Comparison of ENCODE assay signal across 19 cellular contexts in genomic region chr6:167835260-167835659, GRCh38. TPM values are rescaled to one million over a fixed set of nuclear protein-coding genes. Genes with fewer than 3 reads are reported as not detected.
A peak's percentile ranks its signal among the peaks of the same experiment; 100 is the strongest.
DNase-seq lines count a peak whose midpoint lies in the region; ATAC-seq, FAIRE-seq and TF ChIP-seq lines count a peak whose summit lies in the region.
"Had no signal": no experiment of that assay in that cellular context is flagged by ENCODE, and none has a peak within 500 bp of the region (broad histone marks: within the 10 kb centered on the region; RNA-seq: fewer than 3 reads in every experiment).

No MANE protein-coding gene starts in this region.

- peaks cover 25% of the 10 kb centered on the region for H3K4me1 Mint-ChIP-seq in activated CD8-positive, alpha-beta T cell treated with anti-CD3 and anti-CD28 coated beads for 36 hours (ENCODE audit: low read depth)
- H3K4me1 Mint-ChIP-seq in activated CD8-positive, alpha-beta T cell treated with anti-CD3 and anti-CD28 coated beads, Interleukin-2, amount 10 ng/mL, durations not matched to agents 7 days and 5 days (ENCODE audit: low read depth) = peaks cover 28% of the 10 kb centered on the region
- H3K4me1 Mint-ChIP-seq in stimulated activated effector memory CD8-positive, alpha-beta T cell treated with anti-CD3 and anti-CD28 coated beads, Interleukin-12 subunit alpha, Interleukin-12 subunit beta, amount 100 ng/mL, for 72 hours = peaks cover 21% of the 10 kb centered on the region

- H3K4me3 ChIP-seq in K562 (no peak overlapping the region), gastroesophageal sphincter (no peak overlapping the region)
- H3K4me3 ChIP-seq: BLaER1, GM23338 had no signal

- peaks cover 6% of the 10 kb centered on the region; the same call in 2 of the 3 replicates for H3K36me3 ChIP-seq in K562 (ENCODE audit: control insufficient read depth, insufficient read depth, low read length)
- no peaks in the 10 kb centered on the region for H3K36me3 ChIP-seq in gastroesophageal sphincter
- H3K36me3 ChIP-seq: BLaER1 had no signal

- peaks cover 13 to 69% of the 10 kb centered on the region in 2 experiments for H3K4me1 ChIP-seq in K562 (replicated peaks in 1 of 2; ENCODE audit: control insufficient read depth in 2 of 2, insufficient read depth in 2 of 2, low read length in 2 of 2)
- peaks cover 0 to 32% (median 6%) of the 10 kb centered on the region in 3 donors for H3K4me1 ChIP-seq in gastroesophageal sphincter

- peaks cover 10% of the 10 kb centered on the region for H4K20me1 ChIP-seq in K562 (replicated peaks; ENCODE audit: control insufficient read depth, insufficient read depth, low read length)

- peak overlapping the region; percentile 88 for H3K27ac ChIP-seq in VCaP
- H3K27ac ChIP-seq in K562 (ENCODE audit: extremely low read depth, low read depth, low read length) = no peak overlapping the region
- H3K27ac ChIP-seq in gastroesophageal sphincter = no peak overlapping the region
- H3K27ac ChIP-seq: 22Rv1, BLaER1 had no signal

- H3K4me3 Mint-ChIP-seq in activated CD8-positive, alpha-beta T cell treated with anti-CD3 and anti-CD28 coated beads for 36 hours = no peak overlapping the region
- H3K4me3 Mint-ChIP-seq in activated CD8-positive, alpha-beta T cell treated with anti-CD3 and anti-CD28 coated beads, Interleukin-2, amount 10 ng/mL, durations not matched to agents 7 days and 5 days = no peak overlapping the region
- no peak overlapping the region for H3K4me3 Mint-ChIP-seq in stimulated activated effector memory CD8-positive, alpha-beta T cell treated with anti-CD3 and anti-CD28 coated beads, Interleukin-12 subunit alpha, Interleukin-12 subunit beta, amount 100 ng/mL, for 72 hours
- H3K4me3 Mint-ChIP-seq: CD14-positive monocyte; CD8-positive, alpha-beta T cell; GM23338; IgD-negative memory B cell had no signal

- WGBS in K562 (ENCODE audit: insufficient coverage, low coverage, missing lambda C conversion rate) = 45% methylated on average over 3 of the region's 3 CpGs
- 75 to 89% methylated on average over 3 of the region's 3 CpGs for whole genome bisulfite sequencing in gastroesophageal sphincter (ENCODE audit: low coverage in 1 of 2), 2 donors

- in situ Hi-C loops in K562 (cut with MboI) = no loop called here

- H3K9me3 ChIP-seq in K562 (replicated peaks; ENCODE audit: control insufficient read depth, insufficient read depth, low read depth, low read length) (no peaks in the 10 kb centered on the region), gastroesophageal sphincter (no peaks in the 10 kb centered on the region)
- H3K9me3 ChIP-seq: BLaER1 had no signal

- no peaks in the 10 kb centered on the region for H3K9me3 Mint-ChIP-seq in activated CD8-positive, alpha-beta T cell treated with anti-CD3 and anti-CD28 coated beads for 36 hours
- H3K9me3 Mint-ChIP-seq in activated CD8-positive, alpha-beta T cell treated with anti-CD3 and anti-CD28 coated beads, Interleukin-2, amount 10 ng/mL, durations not matched to agents 7 days and 5 days (ENCODE audit: insufficient read depth) = no peaks in the 10 kb centered on the region
- no peaks in the 10 kb centered on the region for H3K9me3 Mint-ChIP-seq in stimulated activated effector memory CD8-positive, alpha-beta T cell treated with anti-CD3 and anti-CD28 coated beads, Interleukin-12 subunit alpha, Interleukin-12 subunit beta, amount 100 ng/mL, for 72 hours
- H3K9me3 Mint-ChIP-seq: CD8-positive, alpha-beta T cell; GM23338; IgD-negative memory B cell had no signal

- ATAC-seq in activated CD8-positive, alpha-beta T cell treated with anti-CD3 and anti-CD28 coated beads for 36 hours = peak; percentile 24
- ATAC-seq in activated CD8-positive, alpha-beta T cell treated with anti-CD3 and anti-CD28 coated beads, Interleukin-2, amount 10 ng/mL, durations not matched to agents 7 days and 5 days = no peak
- ATAC-seq in K562 (no peak), gastroesophageal sphincter (no peak)
- ATAC-seq in stimulated activated effector memory CD8-positive, alpha-beta T cell treated with anti-CD3 and anti-CD28 coated beads, Interleukin-12 subunit alpha, Interleukin-12 subunit beta, amount 100 ng/mL, for 72 hours = peak; percentile 56
- ATAC-seq: CD8-positive, alpha-beta T cell; GM23338; HepG2 had no signal

- no peak overlapping the region for H2AFZ ChIP-seq in K562 (ENCODE audit: low read depth, low read length)
- H2AFZ ChIP-seq: GM23338 had no signal

- peaks cover 31% of the 10 kb centered on the region for H3K27me3 Mint-ChIP-seq in activated CD8-positive, alpha-beta T cell treated with anti-CD3 and anti-CD28 coated beads for 36 hours
- H3K27me3 Mint-ChIP-seq in activated CD8-positive, alpha-beta T cell treated with anti-CD3 and anti-CD28 coated beads, Interleukin-2, amount 10 ng/mL, durations not matched to agents 7 days and 5 days (ENCODE audit: low read depth) = peaks cover 25% of the 10 kb centered on the region

- POLR2A ChIA-PET in activated CD8-positive, alpha-beta T cell treated with anti-CD3 and anti-CD28 coated beads for 36 hours (lab: Charles Lee) = no interaction called here
- POLR2A ChIA-PET in activated CD8-positive, alpha-beta T cell treated with anti-CD3 and anti-CD28 coated beads, Interleukin-2, amount 10 ng/mL, durations not matched to agents 7 days and 5 days (lab: Charles Lee) = no interaction called here
- POLR2A ChIA-PET in K562 (lab: Yijun Ruan, JAX) = interaction anchor here (0.6 to 3.9 kb wide), 6 partner anchors 9 to 329 kb away, joined by 3 to 25 read pairs (median 3); no protein-coding TSS in a partner anchor

- TF ChIP-seq EP300 in K562 (IDR thresholded peaks at IDR 0.05; ENCODE audit: low read length) (no peak), gastroesophageal sphincter (IDR thresholded peaks at IDR 0.05) (no peak)

- no peak overlapping the region for H3K9ac ChIP-seq in K562 (ENCODE audit: insufficient read depth in 1 of 2, low read depth in 2 of 2, low read length in 2 of 2)
- H3K9ac ChIP-seq: BLaER1 had no signal

- H3K27me3 ChIP-seq in K562 (ENCODE audit: control insufficient read depth in 2 of 2, insufficient read depth in 2 of 2, low read length in 2 of 2) = no peaks in the 10 kb centered on the region
- no peaks in the 10 kb centered on the region for H3K27me3 ChIP-seq in gastroesophageal sphincter
- H3K27me3 ChIP-seq: BLaER1 had no signal

- no peak overlapping the region for H3K4me2 ChIP-seq in K562 (ENCODE audit: insufficient read depth, low read length)
- H3K4me2 ChIP-seq: BLaER1, GM23338 had no signal

- no peak for TF ChIP-seq CTCF in activated CD8-positive, alpha-beta T cell treated with anti-CD3 and anti-CD28 coated beads for 36 hours (IDR thresholded peaks at IDR 0.05)
- TF ChIP-seq CTCF in VCaP (conservative IDR thresholded peaks at IDR 0.05) (no peak), K562 (IDR thresholded peaks at IDR 0.05 in 2 of 3, conservative IDR thresholded peaks at IDR 0.05 in 1 of 3; ENCODE audit: insufficient read depth in 2 of 3, low read depth in 1 of 3, low read length in 3 of 3) (no peak), gastroesophageal sphincter (IDR thresholded peaks at IDR 0.05) (no peak)

- no peak for TF ChIP-seq RAD21 in K562 (CRISPR knock-in tag; conservative IDR thresholded peaks at IDR 0.05 in 1 of 2, IDR thresholded peaks at IDR 0.05 in 1 of 2)

- TF ChIP-seq POLR2A in K562 (conservative IDR thresholded peaks at IDR 0.05) = no peak
- no peak for TF ChIP-seq POLR2A in gastroesophageal sphincter (IDR thresholded peaks at IDR 0.05)

- CTCF ChIA-PET in activated CD8-positive, alpha-beta T cell treated with anti-CD3 and anti-CD28 coated beads for 36 hours (lab: Charles Lee) = no interaction called here
- CTCF ChIA-PET in activated CD8-positive, alpha-beta T cell treated with anti-CD3 and anti-CD28 coated beads, Interleukin-2, amount 10 ng/mL, durations not matched to agents 7 days and 5 days (lab: Charles Lee) = interaction anchor here (1.6 kb wide), 1 partner anchor 133 kb away, joined by 4 read pairs; no protein-coding TSS in a partner anchor
- CTCF ChIA-PET in K562 (lab: Yijun Ruan, JAX; ENCODE audit: low intra/inter-chr PET ratio) = no interaction called here

- H3K27ac Mint-ChIP-seq in activated CD8-positive, alpha-beta T cell treated with anti-CD3 and anti-CD28 coated beads for 36 hours = no peak overlapping the region
- no peak overlapping the region for H3K27ac Mint-ChIP-seq in activated CD8-positive, alpha-beta T cell treated with anti-CD3 and anti-CD28 coated beads, Interleukin-2, amount 10 ng/mL, durations not matched to agents 7 days and 5 days
- H3K27ac Mint-ChIP-seq in stimulated activated effector memory CD8-positive, alpha-beta T cell treated with anti-CD3 and anti-CD28 coated beads, Interleukin-12 subunit alpha, Interleukin-12 subunit beta, amount 100 ng/mL, for 72 hours = no peak overlapping the region
- H3K27ac Mint-ChIP-seq: CD14-positive monocyte; CD8-positive, alpha-beta T cell; GM23338; IgD-negative memory B cell had no signal

- no peak for FAIRE-seq in K562 (lab: Jason Lieb, UNC)
- no peak for FAIRE-seq in GM19239 (lab: Jason Lieb, UNC)
- FAIRE-seq: HepG2 had no signal

- H3K79me2 ChIP-seq in K562 (ENCODE audit: control insufficient read depth, insufficient read depth, low read length) = peaks cover 100% of the 10 kb centered on the region

- H3K9me1 ChIP-seq in K562 (ENCODE audit: control insufficient read depth, insufficient read depth, low read length) = peaks cover 4% of the 10 kb centered on the region

- no TSS peak for BruUV-seq in K562 (replicated peaks; lab: Mats Ljungman, UMichigan)

- intact Hi-C loops in activated CD8-positive, alpha-beta T cell treated with anti-CD3 and anti-CD28 coated beads for 36 hours (cut with micrococcal nuclease) = no loop called here
- intact Hi-C loops in K562 (cut with micrococcal nuclease) = no loop called here

- no peaks in the 10 kb centered on the region for H3K36me3 Mint-ChIP-seq in activated CD8-positive, alpha-beta T cell treated with anti-CD3 and anti-CD28 coated beads for 36 hours (ENCODE audit: low read depth)
- H3K36me3 Mint-ChIP-seq in activated CD8-positive, alpha-beta T cell treated with anti-CD3 and anti-CD28 coated beads, Interleukin-2, amount 10 ng/mL, durations not matched to agents 7 days and 5 days (ENCODE audit: low read depth) = no peaks in the 10 kb centered on the region
- H3K36me3 Mint-ChIP-seq in stimulated activated effector memory CD8-positive, alpha-beta T cell treated with anti-CD3 and anti-CD28 coated beads, Interleukin-12 subunit alpha, Interleukin-12 subunit beta, amount 100 ng/mL, for 72 hours = no peaks in the 10 kb centered on the region
- H3K36me3 Mint-ChIP-seq: CD14-positive monocyte; CD8-positive, alpha-beta T cell; IgD-negative memory B cell had no signal

- no peak for DNase-seq in activated CD8-positive, alpha-beta T cell treated with anti-CD3 and anti-CD28 coated beads for 36 hours
- no peak for DNase-seq in activated CD8-positive, alpha-beta T cell treated with anti-CD3 and anti-CD28 coated beads, Interleukin-2, amount 10 ng/mL, durations not matched to agents 7 days and 5 days
- no peak for DNase-seq in K562 (ENCODE audit: extremely low read depth in 1 of 4, low spot score in 3 of 4)
- DNase-seq in stimulated activated effector memory CD8-positive, alpha-beta T cell treated with anti-CD3 and anti-CD28 coated beads, Interleukin-12 subunit alpha, Interleukin-12 subunit beta, amount 100 ng/mL, for 72 hours (ENCODE audit: low spot score in 2 of 2) = no peak
- DNase-seq in GM19239 (ENCODE audit: insufficient read length, low spot score) = no peak
- DNase-seq in amygdala (lab: John Stamatoyannopoulos, UW) = no peak
- DNase-seq: Calu3; CD8-positive, alpha-beta T cell; DMS79 treated with DMSO at 0.1 percent for 48 hours; GF-D8; H7 had no signal

RNA-seq across cellular contexts. Expression of gene AFDN, which starts 8.5 kb away (rescaled TPM):
- total RNA-seq in activated CD8-positive, alpha-beta T cell treated with anti-CD3 and anti-CD28 coated beads for 36 hours = 10 to 100 TPM; 13.0 to 14.1 TPM
- 10 to 100 TPM; 20.9 to 24.2 TPM for total RNA-seq in activated CD8-positive, alpha-beta T cell treated with anti-CD3 and anti-CD28 coated beads, Interleukin-2, amount 10 ng/mL, durations not matched to agents 7 days and 5 days
- total RNA-seq in K562 (2011; cell fraction: chromatin; rRNA removed; ENCODE audit: low replicate concordance) = 294 and 779 TPM in 2 replicates
- total RNA-seq in K562 (2011; cell fraction: nucleolus; rRNA removed) = 128 and 193 TPM in 2 replicates
- total RNA-seq in K562 (2011; cell fraction: nucleoplasm; rRNA removed) = 330 and 387 TPM in 2 replicates
- 91.9 and 117 TPM in 2 replicates for total RNA-seq in K562 (2014; rRNA removed)
- 114 and 135 TPM in 2 replicates for total RNA-seq in K562 (2014; rRNA removed; fragmentation: Illumina TruSeq; extraction: Trizol)
- total RNA-seq in K562 (2015; rRNA removed; fragmentation: Illumina TruSeq; extraction: Trizol) = 111 and 112 TPM in 2 replicates
- total RNA-seq in K562 (2021) = 106 and 129 TPM in 2 replicates
- polyA plus RNA-seq in K562 (2011; rRNA removed) = 95.7 and 96.7 TPM in 2 replicates
- 29.3 and 38.3 TPM in 2 replicates for polyA plus RNA-seq in K562 (2011; cell fraction: cytosol; rRNA removed)
- polyA plus RNA-seq in K562 (2011; cell fraction: nucleus; rRNA removed) = 374 and 388 TPM in 2 replicates
- polyA plus RNA-seq in K562 (2012) = 62.0 and 64.2 TPM in 2 replicates
- 95.0 and 105 TPM in 2 replicates for polyA plus RNA-seq in K562 (2014; fragmentation: Illumina TruSeq; extraction: Trizol)
- 1 to 10 TPM; 7.2 to 9.7 TPM for polyA plus RNA-seq in K562 (2014; fragmentation: Nextera tagmentation; extraction: Ambion mirVana)
- polyA plus RNA-seq in K562 (2014; rRNA removed) = 78.9 and 96.4 TPM in 2 replicates
- 183 and 194 TPM in 2 replicates for polyA minus RNA-seq in K562 (2011; rRNA and poly(A)+ RNA removed)
- polyA minus RNA-seq in K562 (2011; cell fraction: cytosol; rRNA and poly(A)+ RNA removed) = 78.4 and 100 TPM in 2 replicates
- 234 and 345 TPM in 2 replicates for polyA minus RNA-seq in K562 (2011; cell fraction: nucleus; rRNA and poly(A)+ RNA removed)
- total RNA-seq in gastroesophageal sphincter = 10 to 100 TPM; 60.7 to 98.4 (median 79.7) TPM

Comparison
In these comparisons a context has a peak if more than half of its experiments do, and no peak if none do; other contexts are left out.
1. ATAC-seq: peak in activated CD8-positive, alpha-beta T cell treated with anti-CD3 and anti-CD28 coated beads for 36 hours (single experiment) and stimulated activated effector memory CD8-positive, alpha-beta T cell treated with anti-CD3 and anti-CD28 coated beads, Interleukin-12 subunit alpha, Interleukin-12 subunit beta, amount 100 ng/mL, for 72 hours (single experiment); none in activated CD8-positive, alpha-beta T cell treated with anti-CD3 and anti-CD28 coated beads, Interleukin-2, amount 10 ng/mL, durations not matched to agents 7 days and 5 days (single experiment), K562 (single experiment) and gastroesophageal sphincter (single experiment).